ENCODE assay signal across 8 cellular contexts in genomic region chr2:201909961-201910361, GRCh38.
DNase-seq lines count a peak whose midpoint lies in the region; ATAC-seq lines count a peak whose summit lies in the region.

No MANE protein-coding gene starts in this region.

- peaks cover 3% of the 10 kb centered on the region for H3K27me3 Mint-ChIP-seq in activated naive CD4-positive, alpha-beta T cell treated with anti-CD3 and anti-CD28 coated beads for 36 hours (ENCODE audit: low read depth)
- peaks cover 3% of the 10 kb centered on the region for H3K27me3 Mint-ChIP-seq in activated naive CD8-positive, alpha-beta T cell treated with anti-CD3 and anti-CD28 coated beads, Interleukin-2, amount 50 U/mL, for 24 hours
- peaks cover 18% of the 10 kb centered on the region for H3K27me3 Mint-ChIP-seq in stimulated activated naive CD8-positive, alpha-beta T cell treated with anti-CD3 and anti-CD28 coated beads, Interleukin-15, amount 100 ng/mL, for 72 hours

- peaks cover 12% of the 10 kb centered on the region for H3K4me1 Mint-ChIP-seq in activated naive CD4-positive, alpha-beta T cell treated with anti-CD3 and anti-CD28 coated beads for 36 hours (ENCODE audit: low read depth)
- H3K4me1 Mint-ChIP-seq in activated naive CD8-positive, alpha-beta T cell treated with anti-CD3 and anti-CD28 coated beads, Interleukin-2, amount 50 U/mL, for 24 hours = peaks cover 8% of the 10 kb centered on the region
- H3K4me1 Mint-ChIP-seq in stimulated activated naive CD8-positive, alpha-beta T cell treated with anti-CD3 and anti-CD28 coated beads, Interleukin-15, amount 100 ng/mL, for 72 hours = peaks cover 9% of the 10 kb centered on the region

- H3K9me3 Mint-ChIP-seq in activated naive CD4-positive, alpha-beta T cell treated with anti-CD3 and anti-CD28 coated beads for 36 hours = no peaks in the 10 kb centered on the region
- H3K9me3 Mint-ChIP-seq in activated naive CD8-positive, alpha-beta T cell treated with anti-CD3 and anti-CD28 coated beads, Interleukin-2, amount 50 U/mL, for 24 hours = no peaks in the 10 kb centered on the region
- H3K9me3 Mint-ChIP-seq in stimulated activated naive CD8-positive, alpha-beta T cell treated with anti-CD3 and anti-CD28 coated beads, Interleukin-15, amount 100 ng/mL, for 72 hours = no peaks in the 10 kb centered on the region

- H3K36me3 Mint-ChIP-seq in activated naive CD4-positive, alpha-beta T cell treated with anti-CD3 and anti-CD28 coated beads for 36 hours (ENCODE audit: low read depth) = no peaks in the 10 kb centered on the region
- no peaks in the 10 kb centered on the region for H3K36me3 Mint-ChIP-seq in activated naive CD8-positive, alpha-beta T cell treated with anti-CD3 and anti-CD28 coated beads, Interleukin-2, amount 50 U/mL, for 24 hours (ENCODE audit: low read depth)

- no peak overlapping the region for H3K4me3 Mint-ChIP-seq in activated naive CD4-positive, alpha-beta T cell treated with anti-CD3 and anti-CD28 coated beads for 36 hours
- H3K4me3 Mint-ChIP-seq in activated naive CD8-positive, alpha-beta T cell treated with anti-CD3 and anti-CD28 coated beads, Interleukin-2, amount 50 U/mL, for 24 hours = no peak overlapping the region
- H3K4me3 Mint-ChIP-seq in stimulated activated naive CD8-positive, alpha-beta T cell treated with anti-CD3 and anti-CD28 coated beads, Interleukin-15, amount 100 ng/mL, for 72 hours = peak overlapping the region; percentile 1 to 38

- intact Hi-C loops in activated naive CD4-positive, alpha-beta T cell treated with anti-CD3 and anti-CD28 coated beads for 36 hours (cut with micrococcal nuclease) = no loop called here

- no peak overlapping the region for H3K27ac Mint-ChIP-seq in activated naive CD4-positive, alpha-beta T cell treated with anti-CD3 and anti-CD28 coated beads for 36 hours
- no peak overlapping the region for H3K27ac Mint-ChIP-seq in activated naive CD8-positive, alpha-beta T cell treated with anti-CD3 and anti-CD28 coated beads, Interleukin-2, amount 50 U/mL, for 24 hours
- peak overlapping the region in 1 of 2 donors; percentile 45 for H3K27ac Mint-ChIP-seq in stimulated activated naive CD8-positive, alpha-beta T cell treated with anti-CD3 and anti-CD28 coated beads, Interleukin-15, amount 100 ng/mL, for 72 hours

- CTCF ChIA-PET in activated naive CD4-positive, alpha-beta T cell treated with anti-CD3 and anti-CD28 coated beads for 36 hours (lab: Charles Lee) = no interaction called here

- peak; percentile 50 for ATAC-seq in HG03175 (IDR thresholded peaks at IDR 0.05; ENCODE audit: unreplicated experiment)
- peak; percentile 57 for ATAC-seq in activated naive CD8-positive, alpha-beta T cell treated with anti-CD3 and anti-CD28 coated beads, Interleukin-2, amount 50 U/mL, for 24 hours
- peak; percentile 57 for ATAC-seq in stimulated activated naive CD8-positive, alpha-beta T cell treated with anti-CD3 and anti-CD28 coated beads, Interleukin-15, amount 100 ng/mL, for 72 hours

- peak; percentile 37 for DNase-seq in activated naive CD4-positive, alpha-beta T cell treated with anti-CD3 and anti-CD28 coated beads for 36 hours
- DNase-seq in activated naive CD4-positive, alpha-beta T cell treated with anti-CD3 and anti-CD28 coated beads, Interleukin-2, amount 50 U/mL, for 16 hours = no peak
- DNase-seq in activated naive CD8-positive, alpha-beta T cell treated with anti-CD3 and anti-CD28 coated beads, Interleukin-2, amount 50 U/mL, for 24 hours = peak; percentile 7
- no peak for DNase-seq in stimulated activated naive CD8-positive, alpha-beta T cell treated with anti-CD3 and anti-CD28 coated beads, Interleukin-15, amount 100 ng/mL, for 72 hours
- no peak for DNase-seq in NCI-H1092 (lab: John Stamatoyannopoulos, UW)
- DNase-seq in NCI-H1417 (lab: John Stamatoyannopoulos, UW) = no peak
- DNase-seq in NCI-H2171 (lab: John Stamatoyannopoulos, UW) = no peak

Comparison
In these comparisons a context has a peak if more than half of its experiments do, and no peak if none do; other contexts are left out.
1. DNase-seq: peak in activated naive CD4-positive, alpha-beta T cell treated with anti-CD3 and anti-CD28 coated beads for 36 hours (single experiment) and activated naive CD8-positive, alpha-beta T cell treated with anti-CD3 and anti-CD28 coated beads, Interleukin-2, amount 50 U/mL, for 24 hours (single experiment); none in activated naive CD4-positive, alpha-beta T cell treated with anti-CD3 and anti-CD28 coated beads, Interleukin-2, amount 50 U/mL, for 16 hours (single experiment), stimulated activated naive CD8-positive, alpha-beta T cell treated with anti-CD3 and anti-CD28 coated beads, Interleukin-15, amount 100 ng/mL, for 72 hours (0 of 2), NCI-H1092 (single experiment), NCI-H1417 (0 of 3) and NCI-H2171 (single experiment).
2. H3K4me3 Mint-ChIP-seq: peak in stimulated activated naive CD8-positive, alpha-beta T cell treated with anti-CD3 and anti-CD28 coated beads, Interleukin-15, amount 100 ng/mL, for 72 hours (2 of 2); none in activated naive CD4-positive, alpha-beta T cell treated with anti-CD3 and anti-CD28 coated beads for 36 hours (single experiment) and activated naive CD8-positive, alpha-beta T cell treated with anti-CD3 and anti-CD28 coated beads, Interleukin-2, amount 50 U/mL, for 24 hours (single experiment).
3. Peak in every context shown above with its lines, with median percentiles within 50 percentile points of each other: ATAC-seq.